Comparison of ENCODE assay signal across 8 cellular contexts in genomic region chr5:134555223-134555790, GRCh38. TPM values are rescaled to one million over a fixed set of nuclear protein-coding genes. Genes with fewer than 3 reads are reported as not detected.
DNase-seq lines count a peak whose midpoint lies in the region; ATAC-seq, FAIRE-seq and TF ChIP-seq lines count a peak whose summit lies in the region.

No MANE protein-coding gene starts in this region.

- no peak overlapping the region for H3K9ac ChIP-seq in kidney (ENCODE audit: low read length in 2 of 2)

- no peak overlapping the region for H3K4me3 ChIP-seq in kidney (ENCODE audit: low read length in 2 of 2)
- H3K4me3 ChIP-seq in thoracic aorta: no peak overlapping the region

- H3K36me3 Mint-ChIP-seq in WTC11: peaks cover 40% of the 10 kb centered on the region

- ATAC-seq in WTC11 (no peak), thoracic aorta (ENCODE audit: insufficient number of reproducible peaks, low FRiP score, low read depth) (no peak)

- H3K27ac ChIP-seq in kidney (ENCODE audit: low read depth in 2 of 2, low read length in 2 of 2) (peak overlapping the region in 1 of 2 donors; percentile 5), thoracic aorta (peak overlapping the region; percentile 62 to 72)

- H3K36me3 ChIP-seq in kidney (ENCODE audit: control insufficient read depth in 1 of 2, insufficient read depth in 2 of 2, low read length in 2 of 2) (peaks cover 29 to 40% of the 10 kb centered on the region in 2 donors), thoracic aorta (peaks cover 12% of the 10 kb centered on the region)

- POLR2A ChIA-PET in WTC11 (lab: Charles Lee): interaction anchor here (0.8 to 1.8 kb wide), 2 partner anchors 13 to 15 kb away, joined by 3 to 8 read pairs; no protein-coding TSS in a partner anchor

- H3K9me3 Mint-ChIP-seq in WTC11: peaks cover 4% of the 10 kb centered on the region

- TF ChIP-seq CTCF in WTC11 (IDR thresholded peaks at IDR 0.05): no peak
- no peak for TF ChIP-seq CTCF in kidney (IDR thresholded peaks at IDR 0.05; ENCODE audit: borderline replicate concordance, extremely low read depth, insufficient read depth)
- TF ChIP-seq CTCF in thoracic aorta (IDR thresholded peaks at IDR 0.05): no peak

- intact Hi-C loops in kidney (cut with DNase I): no loop called here

- H3K27ac Mint-ChIP-seq in WTC11: peak overlapping the region; percentile 88

- CTCF ChIA-PET in WTC11 (lab: Charles Lee): interaction anchor here (1.0 to 2.7 kb wide), 7 partner anchors 11 to 90 kb away, joined by 3 to 18 read pairs (median 3); no protein-coding TSS in a partner anchor

- peak; percentile 80 for DNase-seq in activated CD8-positive, alpha-beta memory T cell treated with anti-CD3 and anti-CD28 coated beads for 24 hours
- no peak for DNase-seq in activated CD8-positive, alpha-beta memory T cell treated with anti-CD3 and anti-CD28 coated beads, Interleukin-2, amount 50 U/mL, for 4 hours
- DNase-seq in WTC11 (ENCODE audit: low spot score) (no peak), kidney (peak; percentile 71), thoracic aorta (ENCODE audit: low spot score) (no peak), NCI-H1417 treated with DMSO at 0.1 percent for 48 hours (lab: John Stamatoyannopoulos, UW) (no peak), HCEC 1CT (no peak), COLO829 (ENCODE audit: low spot score) (no peak)

- H3K4me1 ChIP-seq in kidney (ENCODE audit: control insufficient read depth in 1 of 2, insufficient read depth in 1 of 2, low read depth in 1 of 2, low read length in 2 of 2) (peaks cover 14 to 21% of the 10 kb centered on the region in 2 donors), thoracic aorta (ENCODE audit: control insufficient read depth in 1 of 2, low read depth in 2 of 2) (peaks cover 46 to 63% of the 10 kb centered on the region in 2 donors)

- H3K4me3 Mint-ChIP-seq in WTC11: no peak overlapping the region

- peaks cover 8% of the 10 kb centered on the region for H3K4me1 Mint-ChIP-seq in WTC11

- H3K27me3 ChIP-seq in thoracic aorta (replicated peaks; ENCODE audit: insufficient read depth): no peaks in the 10 kb centered on the region

- H3K9me3 ChIP-seq in kidney (ENCODE audit: control insufficient read depth in 1 of 2, low read length in 2 of 2): no peaks in the 10 kb centered on the region
- H3K9me3 ChIP-seq in thoracic aorta: no peaks in the 10 kb centered on the region

- H3K27me3 Mint-ChIP-seq in WTC11 (ENCODE audit: low read depth): no peaks in the 10 kb centered on the region

- no peak for FAIRE-seq in kidney (lab: Jason Lieb, UNC)

TF ChIP-seq in WTC11, 78 proteins besides CTCF, POLR2A, EP300 and RAD21:
- no peak for TF ChIP-seq JAZF1 (CRISPR knock-in tag; IDR thresholded peaks at IDR 0.05)
- TF ChIP-seq ZNF396 (CRISPR knock-in tag; IDR thresholded peaks at IDR 0.05; ENCODE audit: borderline replicate concordance): no peak
- no peak for TF ChIP-seq HMGA2 (CRISPR knock-in tag; IDR thresholded peaks at IDR 0.05)
- no peak for TF ChIP-seq TEAD1 (CRISPR knock-in tag; IDR thresholded peaks at IDR 0.05)
- no peak for TF ChIP-seq ATF3 (CRISPR knock-in tag; conservative IDR thresholded peaks at IDR 0.05)
- TF ChIP-seq NR2C2 (CRISPR knock-in tag; IDR thresholded peaks at IDR 0.05): no peak
- no peak for TF ChIP-seq TP53 (CRISPR knock-in tag; IDR thresholded peaks at IDR 0.05)
- TF ChIP-seq CREM (CRISPR knock-in tag; IDR thresholded peaks at IDR 0.05): no peak

RNA-seq across cellular contexts. Expression of gene JADE2, which starts 29.8 kb away (rescaled TPM):
- 39.4 to 46.2 TPM (median 40.8 TPM) in 3 replicates for total RNA-seq in WTC11 (2021)
- 99.6 TPM for total RNA-seq in kidney
- 9.2 TPM for polyA plus RNA-seq in kidney (ENCODE audit: insufficient read depth, low read depth, low replicate concordance)
- total RNA-seq in thoracic aorta: 10 to 100 TPM; 54.0 to 81.3 TPM

Comparison
In these comparisons a context has a peak if more than half of its experiments do, and no peak if none do; other contexts are left out.
1. DNase-seq: peak in activated CD8-positive, alpha-beta memory T cell treated with anti-CD3 and anti-CD28 coated beads for 24 hours (single experiment) and kidney (single experiment); none in activated CD8-positive, alpha-beta memory T cell treated with anti-CD3 and anti-CD28 coated beads, Interleukin-2, amount 50 U/mL, for 4 hours (single experiment), WTC11 (single experiment), thoracic aorta (single experiment), NCI-H1417 treated with DMSO at 0.1 percent for 48 hours (single experiment), HCEC 1CT (single experiment) and COLO829 (single experiment).